ENCODE assay signal across 1 cellular context in genomic region chr17:76422860-76423259, GRCh38.
TF ChIP-seq lines count a peak whose summit lies in the region.

No MANE protein-coding gene starts in this region.

TF ChIP-seq in WTC11, 78 proteins besides CTCF, POLR2A, EP300 and RAD21 (continued from another document):
- no peak for TF ChIP-seq ERG (CRISPR knock-in tag; IDR thresholded peaks at IDR 0.05)
- no peak for TF ChIP-seq RORB (CRISPR knock-in tag; IDR thresholded peaks at IDR 0.05)
